9 cellular contexts compared by ENCODE assay signal in the genomic region with DNA sequence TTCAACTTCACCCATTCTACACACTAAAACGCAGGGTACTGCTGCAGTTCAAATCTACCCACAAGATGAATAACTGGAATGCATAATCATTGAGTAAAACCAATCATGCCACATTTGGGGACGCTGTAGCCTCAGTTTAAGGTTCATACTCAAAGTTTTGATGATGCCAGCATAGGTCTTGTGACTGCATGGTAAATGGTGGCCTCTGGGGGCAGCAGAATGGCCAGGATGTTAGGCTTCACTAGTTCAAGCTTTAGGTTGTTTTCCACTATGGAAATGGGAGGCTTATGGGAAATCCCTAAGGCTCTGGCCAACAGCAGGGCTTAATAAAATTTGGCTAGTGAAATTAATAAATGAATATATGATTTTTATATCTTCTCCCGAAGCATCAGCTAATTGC.
DNase-seq lines count a peak whose midpoint lies in the region; ATAC-seq, FAIRE-seq and TF ChIP-seq lines count a peak whose summit lies in the region.
"Had no signal": no experiment of that assay in that cellular context is flagged by ENCODE, and none has a peak within 500 bp of the region (broad histone marks: within the 10 kb centered on the region; RNA-seq: fewer than 3 reads in every experiment).

No MANE protein-coding gene starts in this region.

- H3K9ac ChIP-seq in IMR-90 (ENCODE audit: low read depth, low read length): no peak overlapping the region

- no peaks in the 10 kb centered on the region for H3K27me3 ChIP-seq in IMR-90 (ENCODE audit: control insufficient read depth, insufficient read depth, low read length)
- H3K27me3 ChIP-seq in bronchial epithelial cell (ENCODE audit: control insufficient read depth, insufficient read depth, low read length): no peaks in the 10 kb centered on the region

- no peak overlapping the region for H3K14ac ChIP-seq in IMR-90 (replicated peaks; ENCODE audit: low read depth, low read length)

- TF ChIP-seq CTCF in IMR-90 (conservative IDR thresholded peaks at IDR 0.05; ENCODE audit: low read depth, low read length) (no peak), bronchial epithelial cell (IDR thresholded peaks at IDR 0.05; ENCODE audit: insufficient read depth, low read length, severe bottlenecking) (peak; percentile 38), lower leg skin (IDR thresholded peaks at IDR 0.05) (no peak)

- H3K36me3 Mint-ChIP-seq in activated CD4-positive, alpha-beta T cell treated with anti-CD3 and anti-CD28 coated beads, Interleukin-2, amount 10 ng/mL, durations not matched to agents 24 days and 14 days (ENCODE audit: low read depth): no peaks in the 10 kb centered on the region
- H3K36me3 Mint-ChIP-seq in stimulated activated effector memory CD8-positive, alpha-beta T cell treated with anti-CD3 and anti-CD28 coated beads, Interleukin-12 subunit alpha, Interleukin-12 subunit beta, amount 100 ng/mL, for 72 hours: no peaks in the 10 kb centered on the region
- H3K36me3 Mint-ChIP-seq: CD4-positive, CD25-positive, alpha-beta regulatory T cell had no signal

- H3K9me3 ChIP-seq in IMR-90 (ENCODE audit: control insufficient read depth, insufficient read depth, low read length): no peaks in the 10 kb centered on the region

- dilution Hi-C loops in IMR-90 (cut with HindIII; ENCODE audit: low sequenced_read_pairs, unreplicated experiment): no loop called here

- no peak overlapping the region; the same call in 1 of the 2 replicates for H3K18ac ChIP-seq in IMR-90 (ENCODE audit: low read depth, low read length)

- 0 out of 2 replicates have a peak overlapping the region, but pooled peaks have one; percentile 26 for H2BK20ac ChIP-seq in IMR-90 (ENCODE audit: low read depth, low read length)

- WGBS in IMR-90 (ENCODE audit: extremely low coverage in 2 of 2, insufficient read length in 1 of 2), 2 experiments: no CpG with 5 or more reads among the region's 3 CpGs
- 77 to 88% methylated on average over 3 of the region's 3 CpGs for WGBS in lower leg skin, 2 donors

- H3K79me1 ChIP-seq in IMR-90 (ENCODE audit: low read depth in 1 of 2, low read length in 2 of 2): peaks cover 0 to 7% of the 10 kb centered on the region in 2 experiments; a peak in 1 of 4 replicates

- FAIRE-seq in bronchial epithelial cell (lab: Jason Lieb, UNC): no peak

- H3K4me1 ChIP-seq in IMR-90 (ENCODE audit: control insufficient read depth, insufficient read depth, low read length): peaks cover 15% of the 10 kb centered on the region

- no peak overlapping the region; the same call in 1 of the 2 replicates for H4K5ac ChIP-seq in IMR-90 (ENCODE audit: low read depth, low read length)

- intact Hi-C loops in activated CD4-positive, alpha-beta T cell treated with anti-CD3 and anti-CD28 coated beads, Interleukin-2, amount 10 ng/mL, durations not matched to agents 24 days and 14 days (cut with micrococcal nuclease): loop anchor here (5.0 kb wide), 1 partner anchor 194 kb away; no protein-coding TSS in a partner anchor
- intact Hi-C loops in IMR-90 (cut with micrococcal nuclease) (no loop called here), lower leg skin (cut with DNase I; ENCODE audit: low total_unique reads) (no loop called here)

- in situ Hi-C loops in IMR-90 (cut with MboI; ENCODE audit: low sequenced_read_pairs): no loop called here

- POLR2A ChIA-PET in IMR-90 (lab: Charles Lee; ENCODE audit: unreplicated experiment): no interaction called here

- H3K4me1 Mint-ChIP-seq in activated CD4-positive, alpha-beta T cell treated with anti-CD3 and anti-CD28 coated beads, Interleukin-2, amount 10 ng/mL, durations not matched to agents 24 days and 14 days: no peaks in the 10 kb centered on the region
- no peaks in the 10 kb centered on the region for H3K4me1 Mint-ChIP-seq in stimulated activated effector memory CD8-positive, alpha-beta T cell treated with anti-CD3 and anti-CD28 coated beads, Interleukin-12 subunit alpha, Interleukin-12 subunit beta, amount 100 ng/mL, for 72 hours
- H3K4me1 Mint-ChIP-seq: CD4-positive, CD25-positive, alpha-beta regulatory T cell had no signal

- H2AK9ac ChIP-seq in IMR-90 (replicated peaks; ENCODE audit: low read depth, low read length, poor library complexity): no peak overlapping the region

- no peak overlapping the region for H4K8ac ChIP-seq in IMR-90 (ENCODE audit: low read depth in 2 of 2, low read length in 2 of 2)

- no peak overlapping the region for H3K4ac ChIP-seq in IMR-90 (ENCODE audit: low read depth, low read length)

- H4K20me1 ChIP-seq in IMR-90 (ENCODE audit: insufficient read depth, low read length): no peaks in the 10 kb centered on the region

- H3K9me1 ChIP-seq in IMR-90 (ENCODE audit: insufficient read depth, low read length): peaks cover 7% of the 10 kb centered on the region

- H3K23ac ChIP-seq in IMR-90 (ENCODE audit: low read depth, low read length): no peak overlapping the region

- ATAC-seq in IMR-90 (ENCODE audit: low read depth): no peak
- ATAC-seq in stimulated activated effector memory CD8-positive, alpha-beta T cell treated with anti-CD3 and anti-CD28 coated beads, Interleukin-12 subunit alpha, Interleukin-12 subunit beta, amount 100 ng/mL, for 72 hours: peak; percentile 56
- no peak for ATAC-seq in GM19324 (IDR thresholded peaks at IDR 0.05; ENCODE audit: low FRiP score, unreplicated experiment)

- CTCF ChIA-PET in IMR-90 (lab: Yijun Ruan, JAX): no interaction called here

- no peaks in the 10 kb centered on the region for H3K9me3 Mint-ChIP-seq in activated CD4-positive, alpha-beta T cell treated with anti-CD3 and anti-CD28 coated beads, Interleukin-2, amount 10 ng/mL, durations not matched to agents 24 days and 14 days
- no peaks in the 10 kb centered on the region for H3K9me3 Mint-ChIP-seq in stimulated activated effector memory CD8-positive, alpha-beta T cell treated with anti-CD3 and anti-CD28 coated beads, Interleukin-12 subunit alpha, Interleukin-12 subunit beta, amount 100 ng/mL, for 72 hours

- H2BK120ac ChIP-seq in IMR-90 (ENCODE audit: low read depth, low read length): no peak overlapping the region

- no peak overlapping the region for H3K56ac ChIP-seq in IMR-90 (ENCODE audit: extremely low read depth, insufficient read depth, low read length)

- H3K27me3 Mint-ChIP-seq in activated CD4-positive, alpha-beta T cell treated with anti-CD3 and anti-CD28 coated beads, Interleukin-2, amount 10 ng/mL, durations not matched to agents 24 days and 14 days: peaks cover 39% of the 10 kb centered on the region

- H3K4me3 ChIP-seq in IMR-90 (ENCODE audit: insufficient read depth, low read depth, low read length) (no peak overlapping the region), bronchial epithelial cell (ENCODE audit: low read depth, low read length) (no peak overlapping the region), lower leg skin (ENCODE audit: low read depth, poor library complexity, severe bottlenecking) (no peak overlapping the region)

- TF ChIP-seq POLR2A in IMR-90 (IDR thresholded peaks at IDR 0.05; ENCODE audit: low read depth, low read length): no peak
- no peak for TF ChIP-seq POLR2A in lower leg skin (IDR thresholded peaks at IDR 0.05)

- H2AK5ac ChIP-seq in IMR-90 (ENCODE audit: low read depth, low read length): peak overlapping the region; percentile 1; the same call in 1 of the 2 replicates

- no peak overlapping the region for H2AFZ ChIP-seq in IMR-90 (replicated peaks; ENCODE audit: low read length, poor library complexity)

- no peak overlapping the region for H3K4me2 ChIP-seq in IMR-90 (ENCODE audit: low read depth, low read length)

- H2BK15ac ChIP-seq in IMR-90 (ENCODE audit: low read depth, low read length): no peak overlapping the region; the same call in 2 of the 3 replicates

- H3K36me3 ChIP-seq in IMR-90 (ENCODE audit: control insufficient read depth, insufficient read depth, low read length) (no peaks in the 10 kb centered on the region), bronchial epithelial cell (ENCODE audit: control insufficient read depth, insufficient read depth, low read length) (no peaks in the 10 kb centered on the region)

- H4K91ac ChIP-seq in IMR-90 (ENCODE audit: insufficient read depth, low read depth, low read length): no peak overlapping the region

- no peak overlapping the region for H2BK5ac ChIP-seq in IMR-90 (ENCODE audit: low read depth, low read length, poor library complexity, severe bottlenecking)

- no peak overlapping the region for H3K27ac ChIP-seq in IMR-90 (ENCODE audit: insufficient read depth, low read length)

- no peak overlapping the region for H3K27ac Mint-ChIP-seq in activated CD4-positive, alpha-beta T cell treated with anti-CD3 and anti-CD28 coated beads, Interleukin-2, amount 10 ng/mL, durations not matched to agents 24 days and 14 days
- no peak overlapping the region for H3K27ac Mint-ChIP-seq in stimulated activated effector memory CD8-positive, alpha-beta T cell treated with anti-CD3 and anti-CD28 coated beads, Interleukin-12 subunit alpha, Interleukin-12 subunit beta, amount 100 ng/mL, for 72 hours
- H3K27ac Mint-ChIP-seq: CD4-positive, CD25-positive, alpha-beta regulatory T cell had no signal

- no peak overlapping the region for H3K4me3 Mint-ChIP-seq in activated CD4-positive, alpha-beta T cell treated with anti-CD3 and anti-CD28 coated beads, Interleukin-2, amount 10 ng/mL, durations not matched to agents 24 days and 14 days
- H3K4me3 Mint-ChIP-seq in stimulated activated effector memory CD8-positive, alpha-beta T cell treated with anti-CD3 and anti-CD28 coated beads, Interleukin-12 subunit alpha, Interleukin-12 subunit beta, amount 100 ng/mL, for 72 hours: no peak overlapping the region
- H3K4me3 Mint-ChIP-seq: CD4-positive, CD25-positive, alpha-beta regulatory T cell had no signal

- no TSS peak for BruUV-seq in IMR-90 (replicated peaks; lab: Mats Ljungman, UMichigan)

- peak; percentile 20 for DNase-seq in activated CD4-positive, alpha-beta T cell treated with anti-CD3 and anti-CD28 coated beads for 48 hours
- no peak for DNase-seq in activated CD4-positive, alpha-beta T cell treated with anti-CD3 and anti-CD28 coated beads, Interleukin-2, amount 10 ng/mL, durations not matched to agents 24 days and 14 days
- DNase-seq in IMR-90 (no peak), bronchial epithelial cell (ENCODE audit: low read depth) (peak; percentile 31), NCI-H146 (lab: John Stamatoyannopoulos, UW) (no peak), lower leg skin (ENCODE audit: low spot score in 2 of 2) (no peak)
- DNase-seq in stimulated activated effector memory CD8-positive, alpha-beta T cell treated with anti-CD3 and anti-CD28 coated beads, Interleukin-12 subunit alpha, Interleukin-12 subunit beta, amount 100 ng/mL, for 72 hours (ENCODE audit: low spot score in 2 of 2): no peak

- TF ChIP-seq RAD21 in IMR-90 (IDR thresholded peaks at IDR 0.05; ENCODE audit: low read length): no peak

TF ChIP-seq in IMR-90, 13 proteins besides CTCF, POLR2A, EP300 and RAD21:
- TF ChIP-seq RCOR1 (IDR thresholded peaks at IDR 0.05; ENCODE audit: insufficient replicate concordance, low read length) (no peak), MAFK (IDR thresholded peaks at IDR 0.05; ENCODE audit: low read depth, low read length) (no peak), NFE2L2 (IDR thresholded peaks at IDR 0.05; ENCODE audit: low read depth, low read length) (no peak), RFX5 (IDR thresholded peaks at IDR 0.05; ENCODE audit: low read depth, low read length) (no peak), CHD1 (IDR thresholded peaks at IDR 0.05; ENCODE audit: low read depth, low read length) (no peak)
TF ChIP-seq in IMR-90: peak in this region for 0.

Comparison
In these comparisons a context has a peak if more than half of its experiments do, and no peak if none do; other contexts are left out.
1. DNase-seq: peak in activated CD4-positive, alpha-beta T cell treated with anti-CD3 and anti-CD28 coated beads for 48 hours (single experiment) and bronchial epithelial cell (single experiment); none in activated CD4-positive, alpha-beta T cell treated with anti-CD3 and anti-CD28 coated beads, Interleukin-2, amount 10 ng/mL, durations not matched to agents 24 days and 14 days (single experiment), IMR-90 (single experiment), stimulated activated effector memory CD8-positive, alpha-beta T cell treated with anti-CD3 and anti-CD28 coated beads, Interleukin-12 subunit alpha, Interleukin-12 subunit beta, amount 100 ng/mL, for 72 hours (0 of 2), NCI-H146 (single experiment) and lower leg skin (0 of 2).